Comparison of ENCODE assay signal across 3 cellular contexts in genomic region chr14:86115972-86116371, GRCh38.
"Had no signal": no experiment of that assay in that cellular context is flagged by ENCODE, and none has a peak within 500 bp of the region (broad histone marks: within the 10 kb centered on the region; RNA-seq: fewer than 3 reads in every experiment).

No MANE protein-coding gene starts in this region.

- ATAC-seq: GM12878 had no signal

- H3K4me3 ChIP-seq: GM12878 had no signal

- DNase-seq: GDM1, GF-D8 had no signal
